9 cellular contexts compared by ENCODE assay signal in genomic region chr1:115976900-115977480, GRCh38. TPM values are rescaled to one million over a fixed set of nuclear protein-coding genes. Genes with fewer than 3 reads are reported as not detected.
DNase-seq lines count a peak whose midpoint lies in the region; FAIRE-seq and TF ChIP-seq lines count a peak whose summit lies in the region.
"Had no signal": no experiment of that assay in that cellular context is flagged by ENCODE, and none has a peak within 500 bp of the region (broad histone marks: within the 10 kb centered on the region; RNA-seq: fewer than 3 reads in every experiment).

No MANE protein-coding gene starts in this region.

- H3K4me3 ChIP-seq in WI38 (ENCODE audit: low read depth, low read length) (peak overlapping the region; percentile 56), rectal smooth muscle tissue (ENCODE audit: low read length) (peak overlapping the region; percentile 54)

- no peak for FAIRE-seq in GM19239 (lab: Jason Lieb, UNC)

- intact Hi-C loops in head of caudate nucleus (cut with DNase I): loop anchor here (5.0 kb wide), 1 partner anchor 140 kb away; no protein-coding TSS in a partner anchor

- H3K27me3 ChIP-seq in rectal smooth muscle tissue (ENCODE audit: control insufficient read depth, insufficient read depth, low read length): no peaks in the 10 kb centered on the region

- TF ChIP-seq CTCF in WI38 (IDR thresholded peaks at IDR 0.05; ENCODE audit: low read depth, low read length): no peak

- H3K4me1 ChIP-seq in rectal smooth muscle tissue (ENCODE audit: control insufficient read depth, insufficient read depth, low read length): no peaks in the 10 kb centered on the region
- H3K4me1 ChIP-seq: BLaER1 had no signal

- H3K36me3 ChIP-seq in rectal smooth muscle tissue (ENCODE audit: control insufficient read depth, insufficient read depth, low read length): no peaks in the 10 kb centered on the region
- H3K36me3 ChIP-seq: BLaER1 had no signal

- DNase-seq in NCI-H510A treated with DMSO at 0.1 percent for 48 hours (lab: John Stamatoyannopoulos, UW): peak; percentile 20
- DNase-seq in NCI-H510A (lab: John Stamatoyannopoulos, UW): no peak
- DNase-seq in head of caudate nucleus: peak in 41 of 42 donors; percentile 26 to 80 (median 59)
- no peak for DNase-seq in GM19239 (ENCODE audit: insufficient read length, low spot score)
- DNase-seq in activated CD4-positive, alpha-beta T cell treated with anti-CD3 and anti-CD28 coated beads, Interleukin-2, amount 50 U/mL, for 4 hours: no peak
- DNase-seq in mesenteric fat pad (ENCODE audit: low spot score): no peak

- H3K27ac ChIP-seq in rectal smooth muscle tissue (ENCODE audit: low read depth, low read length): no peak overlapping the region
- H3K27ac ChIP-seq: BLaER1 had no signal

- no peak overlapping the region for H3K9ac ChIP-seq in rectal smooth muscle tissue (ENCODE audit: low read length)
- H3K9ac ChIP-seq: BLaER1 had no signal

RNA-seq across cellular contexts. Expression of gene SLC22A15, which starts 0.7 kb away (rescaled TPM):
- 5.1 TPM for total RNA-seq in mesenteric fat pad

Comparison
In these comparisons a context has a peak if more than half of its experiments do, and no peak if none do; other contexts are left out.
1. DNase-seq: peak in NCI-H510A treated with DMSO at 0.1 percent for 48 hours (single experiment) and head of caudate nucleus (41 of 42); none in NCI-H510A (single experiment), GM19239 (single experiment), activated CD4-positive, alpha-beta T cell treated with anti-CD3 and anti-CD28 coated beads, Interleukin-2, amount 50 U/mL, for 4 hours (0 of 2) and mesenteric fat pad (single experiment).